Comparison of ENCODE assay signal across 7 cellular contexts in genomic region chr10:104028146-104028545, GRCh38. TPM values are rescaled to one million over a fixed set of nuclear protein-coding genes. Genes with fewer than 3 reads are reported as not detected.
A peak's percentile ranks its signal among the peaks of the same experiment; 100 is the strongest.
DNase-seq lines count a peak whose midpoint lies in the region; ATAC-seq and TF ChIP-seq lines count a peak whose summit lies in the region.

No MANE protein-coding gene starts in this region.

- no peak overlapping the region for H3K27ac Mint-ChIP-seq in osteocyte (ENCODE audit: unreplicated experiment)

- TF ChIP-seq CTCF in GM12873 (IDR thresholded peaks at IDR 0.05; ENCODE audit: insufficient read depth, low read depth, low read length, missing control alignments), result peak; percentile 38
- TF ChIP-seq CTCF in OCI-LY7 (conservative IDR thresholded peaks at IDR 0.05; ENCODE audit: low read length), result peak; percentile 50
- TF ChIP-seq CTCF in fibroblast of lung (conservative IDR thresholded peaks at IDR 0.05 in 1 of 2, IDR thresholded peaks at IDR 0.05 in 1 of 2; ENCODE audit: low read depth in 1 of 2, low read length in 2 of 2), result peak; percentile 20 to 63
- peak; percentile 37 for TF ChIP-seq CTCF in osteocyte (IDR thresholded peaks at IDR 0.05)

- H3K79me2 ChIP-seq in OCI-LY7 (ENCODE audit: insufficient read depth, low read depth, low read length) (no peaks in the 10 kb centered on the region), fibroblast of lung (ENCODE audit: control insufficient read depth, insufficient read depth, low read length) (no peaks in the 10 kb centered on the region)

- no peak overlapping the region for H3K4me3 Mint-ChIP-seq in osteocyte (ENCODE audit: unreplicated experiment)

- H3K4me1 Mint-ChIP-seq in osteocyte (ENCODE audit: unreplicated experiment), result no peaks in the 10 kb centered on the region

- intact Hi-C loops in OCI-LY7 (cut with micrococcal nuclease; ENCODE audit: unreplicated experiment), result no loop called here

- DNase-seq in OCI-LY7 (ENCODE audit: low spot score) (peak; percentile 14), fibroblast of lung (ENCODE audit: low read depth in 2 of 2) (peak; percentile 8 to 31), osteocyte (ENCODE audit: extremely low spot score, unreplicated experiment) (no peak), NCI-H187 treated with DMSO at 0.1 percent for 48 hours (lab: John Stamatoyannopoulos, UW) (no peak), dedifferentiated amniotic fluid mesenchymal stem cell (ENCODE audit: extremely low spot score) (no peak)

- no peaks in the 10 kb centered on the region for H3K27me3 Mint-ChIP-seq in osteocyte (ENCODE audit: unreplicated experiment)

- no peak overlapping the region for H2AFZ ChIP-seq in OCI-LY7 (ENCODE audit: low read length)
- H2AFZ ChIP-seq in fibroblast of lung (ENCODE audit: low read length), result no peak overlapping the region

- H3K4me1 ChIP-seq in OCI-LY7 (ENCODE audit: insufficient read depth, low read length, poor library complexity, severe bottlenecking) (no peaks in the 10 kb centered on the region), fibroblast of lung (ENCODE audit: control insufficient read depth, extremely low read depth, insufficient read depth, low read length) (no peaks in the 10 kb centered on the region)

- H3K9me2 ChIP-seq in OCI-LY7 (ENCODE audit: insufficient read depth, low read length), result no peaks in the 10 kb centered on the region

- H4K20me1 ChIP-seq in OCI-LY7 (ENCODE audit: insufficient read depth, low read length) (no peaks in the 10 kb centered on the region), fibroblast of lung (ENCODE audit: control insufficient read depth, extremely low read depth, insufficient read depth, low read length) (no peaks in the 10 kb centered on the region)

- H3K9me3 Mint-ChIP-seq in osteocyte (ENCODE audit: unreplicated experiment), result no peaks in the 10 kb centered on the region

- no peak overlapping the region for H3K27ac ChIP-seq in OCI-LY7 (ENCODE audit: low read depth, low read length, poor library complexity, severe bottlenecking)
- H3K27ac ChIP-seq in fibroblast of lung (ENCODE audit: insufficient read depth, low read length), result no peak overlapping the region

- H3K4me3 ChIP-seq in OCI-LY7 (ENCODE audit: low read depth, low read length, poor library complexity, severe bottlenecking), result no peak overlapping the region
- H3K4me3 ChIP-seq in fibroblast of lung (replicated peaks in 1 of 4; ENCODE audit: control extremely low read depth in 1 of 4, insufficient read depth in 1 of 4, low read depth in 3 of 4, low read length in 4 of 4), result no peak overlapping the region

- BruUV-seq in OCI-LY7 (replicated peaks; lab: Mats Ljungman, UMichigan), result no TSS peak

- H3K4me2 ChIP-seq in OCI-LY7 (ENCODE audit: low read length) (no peak overlapping the region), fibroblast of lung (ENCODE audit: extremely low read depth, insufficient read depth, low read length) (no peak overlapping the region)

- POLR2A ChIA-PET in OCI-LY7 (lab: Charles Lee), result interaction anchor here (1.3 kb wide), 1 partner anchor 10 kb away, joined by 3 read pairs; no protein-coding TSS in a partner anchor

- CTCF ChIA-PET in OCI-LY7 (lab: Charles Lee; ENCODE audit: unreplicated experiment), result no interaction called here

- H3K9me3 ChIP-seq in OCI-LY7 (ENCODE audit: low read length), result no peaks in the 10 kb centered on the region
- H3K9me3 ChIP-seq in fibroblast of lung (ENCODE audit: control insufficient read depth, insufficient read depth, low read depth, low read length), result no peaks in the 10 kb centered on the region

- no peak overlapping the region for H3K9ac ChIP-seq in fibroblast of lung (ENCODE audit: insufficient read depth, low read length)

- ATAC-seq in GM21367 (IDR thresholded peaks at IDR 0.05; ENCODE audit: unreplicated experiment), result no peak

- peaks cover 26% of the 10 kb centered on the region for H3K36me3 Mint-ChIP-seq in osteocyte (ENCODE audit: unreplicated experiment)

- H3K36me3 ChIP-seq in OCI-LY7 (ENCODE audit: insufficient read depth, low read length) (peaks cover 29% of the 10 kb centered on the region), fibroblast of lung (ENCODE audit: control insufficient read depth, insufficient read depth, low read length) (peaks cover 7% of the 10 kb centered on the region)

- no peaks in the 10 kb centered on the region for H3K27me3 ChIP-seq in fibroblast of lung (ENCODE audit: control insufficient read depth, insufficient read depth, low read length)

RNA-seq across cellular contexts. Expression of gene COL17A1, which starts 57.5 kb away (rescaled TPM):
- total RNA-seq in OCI-LY7 (2014; rRNA removed; shearing (Covaris generic)), result not detected in 2 replicates
- total RNA-seq in OCI-LY7 (2022) (0.15 and 0.17 TPM in 2 replicates), fibroblast of lung (under 0.01 TPM in 1 of 2 replicates, not detected in the other), osteocyte (not detected in 2 replicates)
- polyA plus RNA-seq in fibroblast of lung, result 0.12 and 0.18 TPM in 2 replicates
- 0.02 TPM in 1 of 2 replicates, not detected in the other for polyA plus RNA-seq in fibroblast of lung (2012)
- polyA minus RNA-seq in fibroblast of lung (ENCODE audit: low replicate concordance), result 0.82 and 2.5 TPM in 2 replicates

Comparison
In these comparisons a context has a peak if more than half of its experiments do, and no peak if none do; other contexts are left out.
1. DNase-seq: peak in OCI-LY7 (single experiment) and fibroblast of lung (2 of 2); none in osteocyte (single experiment), NCI-H187 treated with DMSO at 0.1 percent for 48 hours (single experiment) and dedifferentiated amniotic fluid mesenchymal stem cell (single experiment).
2. Peak in every context shown above with its lines, with median percentiles within 50 percentile points of each other: CTCF ChIP-seq.